In the genomic region with DNA sequence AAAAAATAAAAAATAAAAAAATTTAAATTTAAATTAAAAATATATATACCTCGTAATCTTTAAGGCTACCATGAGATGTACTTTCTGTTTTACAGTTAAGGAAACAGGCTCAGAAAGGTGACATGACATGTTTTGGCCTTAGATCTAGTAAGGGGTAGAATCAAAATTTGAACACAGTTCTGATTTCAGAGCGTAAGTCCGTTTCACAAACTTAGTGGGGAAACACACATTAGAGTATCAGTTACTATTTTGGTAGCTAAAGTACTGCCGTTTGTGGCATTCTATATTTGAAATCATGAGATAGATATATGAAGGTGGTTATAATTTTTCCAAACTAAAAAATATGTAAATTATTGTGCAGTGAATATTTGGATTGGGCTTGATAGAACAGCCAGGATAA, we compare ENCODE assay signal across 26 cellular contexts.
"Had no signal": no experiment of that assay in that cellular context is flagged by ENCODE, and none has a peak within 500 bp of the region (broad histone marks: within the 10 kb centered on the region; RNA-seq: fewer than 3 reads in every experiment).

No MANE protein-coding gene starts in this region.

- H3K9me3 ChIP-seq: adrenal gland, body of pancreas had no signal

- H3K27ac ChIP-seq: adrenal gland, body of pancreas, epithelial cell of prostate had no signal

- H3K36me3 ChIP-seq: adrenal gland had no signal

- ATAC-seq: activated CD4-positive, alpha-beta T cell treated with anti-CD3 and anti-CD28 coated beads for 36 hours; activated CD8-positive, alpha-beta memory T cell treated with anti-CD3 and anti-CD28 coated beads, Interleukin-2, amount 10 ng/mL, durations not matched to agents 7 days and 5 days; activated CD8-positive, alpha-beta T cell treated with anti-CD3 and anti-CD28 coated beads, Interleukin-2, amount 10 ng/mL, durations not matched to agents 7 days and 5 days; activated naive CD8-positive, alpha-beta T cell treated with anti-CD3 and anti-CD28 coated beads, Interleukin-2, amount 50 U/mL, for 24 hours; body of pancreas had no signal

- H3K4me3 ChIP-seq: adrenal gland, body of pancreas had no signal

- DNase-seq: activated CD4-positive, alpha-beta memory T cell treated with anti-CD3 and anti-CD28 coated beads for 36 hours; activated CD4-positive, alpha-beta T cell treated with anti-CD3 and anti-CD28 coated beads for 36 hours; activated CD4-positive, alpha-beta T cell treated with anti-CD3 and anti-CD28 coated beads, Interleukin-2, amount 10 ng/mL, durations not matched to agents 24 days and 14 days; activated CD4-positive, CD25-positive, alpha-beta regulatory T cell; activated CD4-positive, CD25-positive, alpha-beta regulatory T cell treated with anti-CD3 and anti-CD28 coated beads, Interleukin-2, amount 50 U/mL, for 72 hours; activated CD8-positive, alpha-beta memory T cell treated with anti-CD3 and anti-CD28 coated beads, Interleukin-2, amount 10 ng/mL, durations not matched to agents 7 days and 5 days; activated CD8-positive, alpha-beta memory T cell treated with anti-CD3 and anti-CD28 coated beads, Interleukin-2, amount 50 U/mL, for 4 hours; activated CD8-positive, alpha-beta T cell treated with anti-CD3 and anti-CD28 coated beads, Interleukin-2, amount 10 ng/mL, durations not matched to agents 7 days and 5 days; activated effector memory CD4-positive, alpha-beta T cell treated with anti-CD3 and anti-CD28 coated beads, Interleukin-2, amount 50 U/mL, for 16 hours; activated naive CD4-positive, alpha-beta T cell treated with anti-CD3 and anti-CD28 coated beads for 36 hours; activated naive CD8-positive, alpha-beta T cell treated with anti-CD3 and anti-CD28 coated beads for 36 hours; activated naive CD8-positive, alpha-beta T cell treated with anti-CD3 and anti-CD28 coated beads, Interleukin-2, amount 50 U/mL, for 24 hours; activated T-cell treated with anti-CD3 and anti-CD28 coated beads, Interleukin-2, amount 50 U/mL, for 1 hour; activated T-cell treated with anti-CD3 and anti-CD28 coated beads, Interleukin-2, amount 50 U/mL, for 48 hours; adrenal gland; amygdala; aorta; body of pancreas; caudate nucleus; cortex of kidney; dermis blood vessel endothelial cell; effector CD8-positive, alpha-beta T cell; foreskin fibroblast; head of caudate nucleus; hippocampal formation had no signal

- H3K27me3 ChIP-seq: adrenal gland, body of pancreas had no signal
